In genomic region chr2:168798888-168799410, GRCh38 we compare ENCODE assay signal across 1 cellular context.
TF ChIP-seq lines count a peak whose summit lies in the region.

No MANE protein-coding gene starts in this region.

TF ChIP-seq in K562, 482 proteins besides CTCF, POLR2A, EP300 and RAD21 (continued from another document):
- TF ChIP-seq VEZF1 (CRISPR knock-in tag; IDR thresholded peaks at IDR 0.05): 0 out of 2 replicates have a peak, but pooled peaks have one; percentile 8
- TF ChIP-seq HIVEP1 (CRISPR knock-in tag; IDR thresholded peaks at IDR 0.05): no peak
- TF ChIP-seq MTA1 (IDR thresholded peaks at IDR 0.05; ENCODE audit: borderline replicate concordance): no peak
- 0 out of 2 replicates have a peak, but pooled peaks have one; percentile 34 for TF ChIP-seq ZNF589 (CRISPR knock-in tag; IDR thresholded peaks at IDR 0.05; ENCODE audit: low read depth)
- peak; percentile 75; the same call in 1 of the 2 replicates for TF ChIP-seq NFATC3 (IDR thresholded peaks at IDR 0.05)
- TF ChIP-seq SRSF9 (IDR thresholded peaks at IDR 0.05; ENCODE audit: borderline replicate concordance, low read depth, low read length): no peak
- TF ChIP-seq FOSL1 (tag; conservative IDR thresholded peaks at IDR 0.05): peak; percentile 73
- 0 out of 2 replicates have a peak, but pooled peaks have one; percentile 33 for TF ChIP-seq ZNF584 (CRISPR knock-in tag; IDR thresholded peaks at IDR 0.05; ENCODE audit: low read depth)
- TF ChIP-seq ZNF395 (CRISPR knock-in tag; IDR thresholded peaks at IDR 0.05): peak; percentile 29; the same call in 1 of the 2 replicates
- no peak for TF ChIP-seq HMG20B (CRISPR knock-in tag; IDR thresholded peaks at IDR 0.05)
- TF ChIP-seq U2AF2 (optimal IDR thresholded peaks at IDR 0.05; ENCODE audit: low read depth, low read length): no peak
- TF ChIP-seq EZH2 (IDR thresholded peaks at IDR 0.05; ENCODE audit: borderline replicate concordance, low read depth, low read length): no peak
- no peak for TF ChIP-seq FOXK2 (conservative IDR thresholded peaks at IDR 0.05 in 1 of 2, IDR thresholded peaks at IDR 0.05 in 1 of 2; ENCODE audit: low read depth in 2 of 2)
- no peak for TF ChIP-seq TAF9B (IDR thresholded peaks at IDR 0.05; ENCODE audit: partially characterized antibody)
